ENCODE assay signal across 18 cellular contexts in genomic region chr11:85843929-85844328, GRCh38. TPM values are rescaled to one million over a fixed set of nuclear protein-coding genes. Genes with fewer than 3 reads are reported as not detected.
A peak's percentile ranks its signal among the peaks of the same experiment; 100 is the strongest.
DNase-seq lines count a peak whose midpoint lies in the region; ATAC-seq, FAIRE-seq and TF ChIP-seq lines count a peak whose summit lies in the region.
"Had no signal": no experiment of that assay in that cellular context is flagged by ENCODE, and none has a peak within 500 bp of the region (broad histone marks: within the 10 kb centered on the region; RNA-seq: fewer than 3 reads in every experiment).

No MANE protein-coding gene starts in this region.

- H3K4me2 ChIP-seq in HCT116 (ENCODE audit: low read length): peak overlapping the region; percentile 61
- no peak overlapping the region for H3K4me2 ChIP-seq in osteoblast (ENCODE audit: insufficient read depth, low read length)

- BruUV-seq in HCT116 (replicated peaks; lab: Mats Ljungman, UMichigan) (no TSS peak), Panc1 (replicated peaks; lab: Mats Ljungman, UMichigan) (no TSS peak)

- FAIRE-seq in bronchial epithelial cell (lab: Jason Lieb, UNC): no peak
- FAIRE-seq in kidney (lab: Jason Lieb, UNC): no peak

- DNase-seq in HCT116 (ENCODE audit: low read depth, low spot score) (no peak), Panc1 (ENCODE audit: low read depth, low spot score) (no peak), bronchial epithelial cell (ENCODE audit: low read depth) (no peak), osteoblast (ENCODE audit: insufficient read length, low spot score, missing footprints) (peak; percentile 38), kidney (no peak), RKO (ENCODE audit: low spot score) (no peak)
- no peak for DNase-seq in effector memory CD4-positive, alpha-beta T cell
- no peak for DNase-seq in activated naive CD4-positive, alpha-beta T cell treated with anti-CD3 and anti-CD28 coated beads, Interleukin-2, amount 50 U/mL, for 16 hours
- DNase-seq: CD4-positive, alpha-beta memory T cell; DMS79 treated with DMSO at 0.1 percent for 48 hours; NCI-H1105 treated with DMSO at 0.1 percent for 48 hours; NCI-H1694 treated with DMSO at 0.1 percent for 48 hours; NCI-H2107; NCI-H524 treated with DMSO at 0.1 percent for 48 hours; SJCRH30 had no signal

- TF ChIP-seq CTCF in HCT116 (IDR thresholded peaks at IDR 0.05 in 2 of 3, conservative IDR thresholded peaks at IDR 0.05 in 1 of 3; ENCODE audit: borderline replicate concordance in 1 of 3, insufficient read depth in 1 of 3, low read depth in 2 of 3, low read length in 2 of 3) (peak in 1 of 3 experiments; percentile 13; a peak in 1 of 6 replicates), Panc1 (IDR thresholded peaks at IDR 0.05) (no peak), bronchial epithelial cell (IDR thresholded peaks at IDR 0.05; ENCODE audit: insufficient read depth, low read length, severe bottlenecking) (peak; percentile 1), osteoblast (IDR thresholded peaks at IDR 0.05; ENCODE audit: extremely low read depth, low read depth, low read length) (no peak), kidney (IDR thresholded peaks at IDR 0.05; ENCODE audit: borderline replicate concordance, extremely low read depth, insufficient read depth) (no peak)

- H3K27ac ChIP-seq in HCT116 (ENCODE audit: low read depth, low read length) (peak overlapping the region; percentile 47; the same call in 1 of the 2 replicates), Panc1 (ENCODE audit: low read length) (peak overlapping the region; percentile 26), osteoblast (ENCODE audit: low read depth, low read length) (no peak overlapping the region), kidney (ENCODE audit: low read depth in 2 of 2, low read length in 2 of 2) (peak overlapping the region in 1 of 2 donors; percentile 32)
- no peak overlapping the region for H3K27ac ChIP-seq in effector memory CD4-positive, alpha-beta T cell (ENCODE audit: insufficient read depth, low read length, poor library complexity, severe bottlenecking)
- H3K27ac ChIP-seq: RWPE1, SJCRH30 had no signal

- no peak overlapping the region for H2AFZ ChIP-seq in HCT116 (ENCODE audit: low read depth, low read length, poor library complexity, severe bottlenecking)
- no peak overlapping the region for H2AFZ ChIP-seq in osteoblast (ENCODE audit: low read length)

- H3K9me2 ChIP-seq in HCT116 (ENCODE audit: insufficient read depth): no peaks in the 10 kb centered on the region

- H3K79me2 ChIP-seq in HCT116 (ENCODE audit: insufficient read depth, low read length): no peaks in the 10 kb centered on the region
- no peaks in the 10 kb centered on the region for H3K79me2 ChIP-seq in osteoblast (ENCODE audit: insufficient read depth, low read length)

- no peak for TF ChIP-seq POLR2A in HCT116 (IDR thresholded peaks at IDR 0.05; ENCODE audit: borderline replicate concordance, extremely low read depth, insufficient read depth, insufficient read length)

- TF ChIP-seq RAD21 in HCT116 (IDR thresholded peaks at IDR 0.05; ENCODE audit: low read depth): no peak

- in situ Hi-C loops in Panc1 (cut with HindIII; ENCODE audit: low pct_unique_long_range_greater_than_20kb, low sequenced_read_pairs): no loop called here

- ATAC-seq in HCT116: peak; percentile 55
- 0 out of 2 replicates have a peak, but pooled peaks have one; percentile 28 for ATAC-seq in Panc1

- H3K4me1 ChIP-seq in HCT116 (ENCODE audit: control insufficient read depth in 1 of 2, insufficient read depth in 2 of 2, low read length in 2 of 2) (peaks cover 13 to 22% of the 10 kb centered on the region in 2 experiments), Panc1 (ENCODE audit: control insufficient read depth, insufficient read depth, low read length) (peaks cover 9% of the 10 kb centered on the region), osteoblast (ENCODE audit: insufficient read depth, low read length) (peaks cover 17% of the 10 kb centered on the region), kidney (ENCODE audit: control insufficient read depth in 1 of 2, insufficient read depth in 1 of 2, low read depth in 1 of 2, low read length in 2 of 2) (peaks cover 0 to 2% of the 10 kb centered on the region in 2 donors)
- H3K4me1 ChIP-seq in effector memory CD4-positive, alpha-beta T cell (ENCODE audit: control insufficient read depth, insufficient read depth, low read length, poor library complexity, severe bottlenecking): no peaks in the 10 kb centered on the region
- H3K4me1 ChIP-seq: SJCRH30 had no signal

- POLR2A ChIA-PET in HCT116 (lab: Charles Lee): interaction anchor here (0.8 to 1.3 kb wide), 3 partner anchors 9 to 225 kb away, joined by 3 read pairs; partner anchors contain the start of gene PICALM
- POLR2A ChIA-PET in Panc1 (lab: Charles Lee): no interaction called here

- no peaks in the 10 kb centered on the region for H3K27me3 ChIP-seq in HCT116 (ENCODE audit: insufficient read depth, low read length)
- no peaks in the 10 kb centered on the region for H3K27me3 ChIP-seq in Panc1 (ENCODE audit: control insufficient read depth, insufficient read depth, low read length)
- no peaks in the 10 kb centered on the region for H3K27me3 ChIP-seq in bronchial epithelial cell (ENCODE audit: control insufficient read depth, insufficient read depth, low read length)
- H3K27me3 ChIP-seq in osteoblast (ENCODE audit: insufficient read depth, low read length): no peaks in the 10 kb centered on the region
- no peaks in the 10 kb centered on the region for H3K27me3 ChIP-seq in effector memory CD4-positive, alpha-beta T cell (replicated peaks; ENCODE audit: control insufficient read depth, insufficient read depth, low read length, poor library complexity, severe bottlenecking)
- H3K27me3 ChIP-seq: SJCRH30 had no signal

- H4K20me1 ChIP-seq in HCT116 (ENCODE audit: insufficient read depth) (no peaks in the 10 kb centered on the region), osteoblast (ENCODE audit: insufficient read depth, low read length) (no peaks in the 10 kb centered on the region)

- intact Hi-C loops in HCT116 (cut with micrococcal nuclease): loop anchor here (5.0 kb wide), 1 partner anchor 247 kb away; no protein-coding TSS in a partner anchor
- intact Hi-C loops in Panc1 (cut with micrococcal nuclease; ENCODE audit: unreplicated experiment): no loop called here
- intact Hi-C loops in kidney (cut with DNase I): no loop called here

- H3K4me3 ChIP-seq in HCT116 (replicated peaks in 1 of 2; ENCODE audit: low read depth in 1 of 2, low read length in 2 of 2): no peak overlapping the region
- H3K4me3 ChIP-seq in Panc1 (ENCODE audit: low read depth in 2 of 2, low read length in 2 of 2): no peak overlapping the region
- H3K4me3 ChIP-seq in bronchial epithelial cell (ENCODE audit: low read depth, low read length): no peak overlapping the region
- no peak overlapping the region for H3K4me3 ChIP-seq in osteoblast (ENCODE audit: insufficient read depth, low read length)
- no peak overlapping the region for H3K4me3 ChIP-seq in kidney (ENCODE audit: low read length in 2 of 2)
- H3K4me3 ChIP-seq in effector memory CD4-positive, alpha-beta T cell (ENCODE audit: insufficient read depth, low read depth, low read length, poor library complexity, severe bottlenecking): no peak overlapping the region
- H3K4me3 ChIP-seq: SJCRH30 had no signal

- H3K9me3 ChIP-seq in HCT116 (ENCODE audit: control insufficient read depth in 1 of 2, insufficient read depth in 1 of 2, low read depth in 1 of 2, low read length in 2 of 2): no peaks in the 10 kb centered on the region
- 0 out of 2 replicates have a peak, but pooled peaks cover 3% of the 10 kb centered on the region for H3K9me3 ChIP-seq in Panc1 (ENCODE audit: control insufficient read depth, insufficient read depth, low read depth, low read length)
- H3K9me3 ChIP-seq in osteoblast (ENCODE audit: low read depth, low read length): no peaks in the 10 kb centered on the region
- no peaks in the 10 kb centered on the region for H3K9me3 ChIP-seq in kidney (ENCODE audit: control insufficient read depth in 1 of 2, low read length in 2 of 2)
- no peaks in the 10 kb centered on the region for H3K9me3 ChIP-seq in effector memory CD4-positive, alpha-beta T cell (ENCODE audit: control insufficient read depth, low read length)

- no peaks in the 10 kb centered on the region for H3K36me3 ChIP-seq in HCT116 (ENCODE audit: control insufficient read depth in 1 of 2, insufficient read depth in 2 of 2, low read length in 2 of 2)
- H3K36me3 ChIP-seq in Panc1 (ENCODE audit: control insufficient read depth, insufficient read depth, low read length): no peaks in the 10 kb centered on the region
- H3K36me3 ChIP-seq in bronchial epithelial cell (ENCODE audit: control insufficient read depth, insufficient read depth, low read length): no peaks in the 10 kb centered on the region
- H3K36me3 ChIP-seq in osteoblast (ENCODE audit: insufficient read depth, low read length): no peaks in the 10 kb centered on the region
- no peaks in the 10 kb centered on the region for H3K36me3 ChIP-seq in kidney (ENCODE audit: control insufficient read depth in 1 of 2, insufficient read depth in 2 of 2, low read length in 2 of 2)
- H3K36me3 ChIP-seq in effector memory CD4-positive, alpha-beta T cell (ENCODE audit: control insufficient read depth, insufficient read depth, low read length): no peaks in the 10 kb centered on the region
- H3K36me3 ChIP-seq: SJCRH30 had no signal

- H3K9ac ChIP-seq in HCT116 (ENCODE audit: low read length) (no peak overlapping the region), kidney (ENCODE audit: low read length in 2 of 2) (no peak overlapping the region)

- CTCF ChIA-PET in HCT116 (lab: Charles Lee) (interaction anchor here (1.0 to 1.1 kb wide), 3 partner anchors 10 to 149 kb away, joined by 3 to 5 read pairs (median 3); partner anchors contain the start of gene CCDC83), Panc1 (lab: Charles Lee) (no interaction called here)

- RAD21 ChIA-PET in HCT116 (lab: Charles Lee; ENCODE audit: low non-redundant PET in 1 of 2, low total read pairs in 2 of 2, uncharacterized antibody in 2 of 2, unreplicated experiment in 2 of 2): interaction anchor here in 1 of 2 experiments (0.6 kb wide), 1 partner anchor 11 kb away, joined by 5 read pairs; no protein-coding TSS in a partner anchor

RNA-seq across cellular contexts. Expression of gene CCDC83, which starts 11.3 kb away (rescaled TPM):
- total RNA-seq in HCT116 (2021; ENCODE audit: unreplicated experiment): not detected
- polyA plus RNA-seq in HCT116 (2012): 0.02 TPM in 1 of 2 replicates, not detected in the other
- not detected for total RNA-seq in Panc1 (2021; ENCODE audit: unreplicated experiment)
- polyA plus RNA-seq in Panc1 (2012; ENCODE audit: insufficient read length): not detected
- not detected in 2 replicates for total RNA-seq in bronchial epithelial cell
- total RNA-seq in osteoblast: not detected in 2 replicates
- not detected for total RNA-seq in kidney
- polyA plus RNA-seq in kidney (ENCODE audit: insufficient read depth, low read depth, low replicate concordance): not detected
- total RNA-seq: CD4-positive, alpha-beta memory T cell; G401; SJCRH30 had no signal
- polyA plus RNA-seq: BJ; CD4-positive, alpha-beta memory T cell had no signal

RNA-seq across cellular contexts. Expression of gene SYTL2, which starts 33.0 kb away (rescaled TPM):
- total RNA-seq in HCT116 (2021; ENCODE audit: unreplicated experiment) (12.6 TPM), Panc1 (2021; ENCODE audit: unreplicated experiment) (132 TPM), bronchial epithelial cell (5.6 and 8.2 TPM in 2 replicates), osteoblast (19.4 and 19.9 TPM in 2 replicates), kidney (187 TPM)
- 2.1 and 2.6 TPM in 2 replicates for polyA plus RNA-seq in HCT116 (2012)
- polyA plus RNA-seq in Panc1 (2012; ENCODE audit: insufficient read length): 47.9 TPM
- 19.8 TPM for polyA plus RNA-seq in kidney (ENCODE audit: insufficient read depth, low read depth, low replicate concordance)

Comparison
In these comparisons a context has a peak if more than half of its experiments do, and no peak if none do; other contexts are left out.
1. H3K27ac ChIP-seq: peak in HCT116 (single experiment) and Panc1 (single experiment); none in osteoblast (single experiment) and effector memory CD4-positive, alpha-beta T cell (single experiment).